ENCODE assay signal across 9 cellular contexts in the genomic region with DNA sequence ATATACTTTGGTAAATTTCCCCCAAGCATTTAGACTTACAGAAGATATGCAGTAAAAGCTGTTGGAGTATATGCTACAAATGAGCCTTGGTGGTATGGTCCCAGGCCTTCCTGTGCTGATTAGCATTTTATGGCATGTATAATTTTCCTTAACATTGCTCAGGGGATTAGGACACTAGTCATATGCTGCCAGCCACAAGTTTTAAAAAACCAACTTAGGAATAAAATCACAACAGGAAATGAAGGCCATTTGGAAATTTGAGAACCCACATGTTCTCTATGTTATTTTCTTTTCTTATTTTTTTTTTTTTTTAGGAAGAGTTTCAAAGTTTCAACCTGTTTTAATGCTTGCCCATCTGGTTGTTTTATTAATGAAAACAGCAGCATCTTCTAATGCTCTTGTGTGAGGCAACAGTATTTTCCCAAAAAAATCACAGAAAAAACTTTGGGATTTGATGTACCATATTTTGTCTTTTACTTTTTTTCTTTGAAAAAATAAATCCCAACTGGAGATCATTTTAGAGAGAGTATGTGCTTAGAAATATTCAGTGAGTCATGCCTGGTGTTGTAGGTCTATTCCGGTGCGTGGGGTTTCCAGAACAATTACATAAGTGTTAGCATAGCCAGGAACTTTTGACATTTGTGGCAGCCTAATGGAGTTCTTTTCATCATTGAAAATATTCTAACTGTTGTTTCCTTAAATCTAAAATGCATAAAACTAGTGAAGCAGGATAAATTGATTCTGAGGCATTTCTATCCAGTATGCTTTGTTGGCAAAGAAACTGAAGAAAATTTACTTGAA. TPM values are rescaled to one million over a fixed set of nuclear protein-coding genes. Genes with fewer than 3 reads are reported as not detected.
DNase-seq lines count a peak whose midpoint lies in the region; ATAC-seq, FAIRE-seq and TF ChIP-seq lines count a peak whose summit lies in the region.
"Had no signal": no experiment of that assay in that cellular context is flagged by ENCODE, and none has a peak within 500 bp of the region (broad histone marks: within the 10 kb centered on the region; RNA-seq: fewer than 3 reads in every experiment).

No MANE protein-coding gene starts in this region.

- no peak overlapping the region for H3K4me2 ChIP-seq in mesenchymal stem cell (ENCODE audit: low read length, poor library complexity, severe bottlenecking)

- 14% methylated on average over 2 of the region's 2 CpGs for WGBS in esophagus muscularis mucosa
- 0% methylated on average over 2 of the region's 2 CpGs for WGBS in mesenchymal stem cell

- no peaks in the 10 kb centered on the region for H3K36me3 ChIP-seq in esophagus muscularis mucosa
- H3K36me3 ChIP-seq in mesenchymal stem cell (ENCODE audit: control insufficient read depth in 1 of 2, insufficient read depth in 2 of 2, low read depth in 1 of 2, low read length in 2 of 2), result peaks cover 0 to 1% of the 10 kb centered on the region in 2 experiments

- peak; percentile 65 for FAIRE-seq in RCC 7860 (lab: Jason Lieb, UNC)

- H2AFZ ChIP-seq in mesenchymal stem cell (ENCODE audit: low read depth, low read length), result no peak overlapping the region

- no peak for ATAC-seq in GM18867 (IDR thresholded peaks at IDR 0.05; ENCODE audit: unreplicated experiment)
- ATAC-seq in GM18498 (IDR thresholded peaks at IDR 0.05; ENCODE audit: unreplicated experiment), result no peak

- no peak for TF ChIP-seq EP300 in esophagus muscularis mucosa (IDR thresholded peaks at IDR 0.05)

- H2AK5ac ChIP-seq in mesenchymal stem cell (ENCODE audit: low read length, severe bottlenecking), result no peak overlapping the region

- H4K91ac ChIP-seq in mesenchymal stem cell (ENCODE audit: low read length), result no peak overlapping the region

- H3K9ac ChIP-seq in mesenchymal stem cell (ENCODE audit: low read length), result peak overlapping the region; percentile 28

- no peaks in the 10 kb centered on the region for H3K79me1 ChIP-seq in mesenchymal stem cell (replicated peaks; ENCODE audit: low read length, poor library complexity, severe bottlenecking)

- no peak overlapping the region for H3K4me3 ChIP-seq in esophagus muscularis mucosa
- H3K4me3 ChIP-seq in mesenchymal stem cell (ENCODE audit: insufficient read depth in 1 of 2, low read depth in 1 of 2, low read length in 2 of 2), result no peak overlapping the region

- no peak for TF ChIP-seq CTCF in esophagus muscularis mucosa (IDR thresholded peaks at IDR 0.05)

- H3K14ac ChIP-seq in mesenchymal stem cell (ENCODE audit: low read length in 2 of 2), result no peak overlapping the region

- no peak overlapping the region for H2BK120ac ChIP-seq in mesenchymal stem cell (ENCODE audit: low read depth, low read length)

- no peaks in the 10 kb centered on the region for H3K9me3 ChIP-seq in esophagus muscularis mucosa
- no peaks in the 10 kb centered on the region for H3K9me3 ChIP-seq in mesenchymal stem cell (ENCODE audit: control insufficient read depth, low read length)

- peaks cover 33 to 61% (median 48%) of the 10 kb centered on the region in 4 donors for H3K4me1 ChIP-seq in esophagus muscularis mucosa
- peaks cover 23% of the 10 kb centered on the region for H3K4me1 ChIP-seq in mesenchymal stem cell (ENCODE audit: control insufficient read depth, insufficient read depth, low read depth, low read length)

- DNase-seq in AG08396 (ENCODE audit: low spot score) (peak; percentile 60), RCC 7860 (ENCODE audit: low spot score) (peak; percentile 54), esophagus muscularis mucosa (ENCODE audit: extremely low spot score) (no peak), mesenchymal stem cell (peak; percentile 77), NCI-H187 treated with DMSO at 0.1 percent for 48 hours (lab: John Stamatoyannopoulos, UW) (no peak), NCI-H1417 (lab: John Stamatoyannopoulos, UW) (no peak)
- DNase-seq: RPMI8226 had no signal

- no peak overlapping the region for H2BK5ac ChIP-seq in mesenchymal stem cell (ENCODE audit: low read depth, low read length, poor library complexity, severe bottlenecking)

- H2BK12ac ChIP-seq in mesenchymal stem cell (ENCODE audit: low read length in 2 of 2), result no peak overlapping the region

- no peak overlapping the region for H2BK15ac ChIP-seq in mesenchymal stem cell (ENCODE audit: low read depth, poor library complexity, severe bottlenecking)

- no peak for TF ChIP-seq POLR2A in esophagus muscularis mucosa (IDR thresholded peaks at IDR 0.05; ENCODE audit: low read depth)

- H4K8ac ChIP-seq in mesenchymal stem cell (ENCODE audit: low read length), result no peak overlapping the region

- H3K27me3 ChIP-seq in esophagus muscularis mucosa (no peaks in the 10 kb centered on the region), mesenchymal stem cell (ENCODE audit: control insufficient read depth in 1 of 2, insufficient read depth in 1 of 2, low read length in 2 of 2) (no peaks in the 10 kb centered on the region)

- peak overlapping the region; percentile 71 to 84 (median 76) for H3K27ac ChIP-seq in esophagus muscularis mucosa (replicated peaks in 1 of 4)
- H3K27ac ChIP-seq in mesenchymal stem cell (ENCODE audit: low read length, poor library complexity, severe bottlenecking), result peak overlapping the region; percentile 71

- no peak overlapping the region for H3K4ac ChIP-seq in mesenchymal stem cell (ENCODE audit: low read depth in 1 of 2, low read length in 2 of 2)

- H3K23ac ChIP-seq in mesenchymal stem cell (ENCODE audit: low read length in 2 of 2), result no peak overlapping the region

- H3K18ac ChIP-seq in mesenchymal stem cell (ENCODE audit: low read depth in 1 of 2, low read length in 2 of 2), result no peak overlapping the region

- intact Hi-C loops in esophagus muscularis mucosa (cut with DNase I), result no loop called here

RNA-seq across cellular contexts. Expression of a gene that starts 21.7 kb away (rescaled TPM):
- total RNA-seq in esophagus muscularis mucosa, result 100 to 1,000 TPM in 1 of 4 donors, 10 to 100 TPM in 3; 62.2 to 108 (median 77.4) TPM
- polyA plus RNA-seq in mesenchymal stem cell (2013, experiment 1 of 2), result 111 TPM
- 114 TPM for polyA plus RNA-seq in mesenchymal stem cell (2013, experiment 2 of 2)

Comparison
In these comparisons a context has a peak if more than half of its experiments do, and no peak if none do; other contexts are left out.
1. DNase-seq: peak in AG08396 (single experiment), RCC 7860 (single experiment) and mesenchymal stem cell (single experiment); none in esophagus muscularis mucosa (single experiment), NCI-H187 treated with DMSO at 0.1 percent for 48 hours (single experiment) and NCI-H1417 (0 of 3).